Comparison of ENCODE assay signal across 8 cellular contexts in genomic region chr4:51845055-51845426, GRCh38. TPM values are rescaled to one million over a fixed set of nuclear protein-coding genes. Genes with fewer than 3 reads are reported as not detected.
A peak's percentile ranks its signal among the peaks of the same experiment; 100 is the strongest.
DNase-seq lines count a peak whose midpoint lies in the region; ATAC-seq and TF ChIP-seq lines count a peak whose summit lies in the region.

No MANE protein-coding gene starts in this region.

- H3K4me3 Mint-ChIP-seq in H9 (peak overlapping the region; percentile 89 to 97), activated B cell treated with CpG ODN at 0.5 μM for 24 hours (peak overlapping the region; percentile 91), glutamatergic neuron (ENCODE audit: unreplicated experiment) (peak overlapping the region; percentile 82)

- CTCF ChIA-PET in activated B cell treated with CpG ODN at 0.5 μM for 24 hours (lab: Charles Lee) = no interaction called here

- no peak overlapping the region for H3T11ph ChIP-seq in H9 (ENCODE audit: low read length)

- no peak overlapping the region for H2AK5ac ChIP-seq in H9 (ENCODE audit: insufficient read length, low read length)

- H3K36me3 Mint-ChIP-seq in H9 (ENCODE audit: insufficient read depth in 1 of 3, low read depth in 3 of 3) = no peaks in the 10 kb centered on the region
- H3K36me3 Mint-ChIP-seq in activated B cell treated with CpG ODN at 0.5 μM for 24 hours (ENCODE audit: low read depth) = peaks cover 11% of the 10 kb centered on the region
- H3K36me3 Mint-ChIP-seq in glutamatergic neuron (ENCODE audit: unreplicated experiment) = no peaks in the 10 kb centered on the region

- WGBS in H9 (ENCODE audit: extremely low coverage, insufficient read length, low lambda C conversion rate) = 100% methylated on average over 2 of the region's 6 CpGs

- peaks cover 0 to 2% (median 0%) of the 10 kb centered on the region in 3 donors for H3K36me3 ChIP-seq in skeletal muscle tissue (ENCODE audit: control insufficient read depth in 3 of 3, insufficient read depth in 3 of 3, low read length in 3 of 3)

- H2BK20ac ChIP-seq in H9 (ENCODE audit: low read depth, low read length, poor library complexity, severe bottlenecking) = no peak overlapping the region

- H3K4me2 ChIP-seq in H9 (ENCODE audit: insufficient read depth, insufficient read length, low read length) = peak overlapping the region; percentile 90

- peaks cover 8% of the 10 kb centered on the region for H3K23me2 ChIP-seq in H9 (ENCODE audit: insufficient read length, low read depth, low read length, poor library complexity, severe bottlenecking)

- no peaks in the 10 kb centered on the region for H3K79me1 ChIP-seq in H9 (ENCODE audit: insufficient read depth, low read depth, low read length, poor library complexity, severe bottlenecking)

- H3K4me1 ChIP-seq in H9 (ENCODE audit: insufficient read depth, low read length) (peaks cover 3% of the 10 kb centered on the region; the same call in 1 of the 2 replicates), skeletal muscle tissue (ENCODE audit: control insufficient read depth in 3 of 3, insufficient read depth in 3 of 3, low read length in 3 of 3) (peaks cover 11 to 18% (median 14%) of the 10 kb centered on the region in 3 donors)

- no peak overlapping the region for H2BK15ac ChIP-seq in H9 (ENCODE audit: low read depth, low read length)

- no peak overlapping the region for H4K8ac ChIP-seq in H9 (replicated peaks; ENCODE audit: insufficient read length, low read depth, low read length)

- no peak overlapping the region for H3K14ac ChIP-seq in H9 (ENCODE audit: insufficient read depth, low read length)

- no peak overlapping the region for H3K23ac ChIP-seq in H9 (ENCODE audit: insufficient read length, low read depth, low read length)

- no peak overlapping the region for H4K91ac ChIP-seq in H9 (ENCODE audit: insufficient read length, low read depth, low read length)

- no peak overlapping the region for H3K18ac ChIP-seq in H9 (ENCODE audit: insufficient read length, low read depth, low read length)

- H2BK120ac ChIP-seq in H9 (ENCODE audit: low read depth, low read length, poor library complexity, severe bottlenecking) = no peak overlapping the region

- ATAC-seq in activated B cell treated with CpG ODN at 0.5 μM for 24 hours (ENCODE audit: low read depth) (no peak), GM18867 (IDR thresholded peaks at IDR 0.05; ENCODE audit: unreplicated experiment) (no peak), HG02938 (IDR thresholded peaks at IDR 0.05; ENCODE audit: unreplicated experiment) (no peak)

- H3K9me3 Mint-ChIP-seq in H9 = peaks cover 0 to 1% of the 10 kb centered on the region in 2 experiments; a peak in 1 of 5 replicates
- H3K9me3 Mint-ChIP-seq in activated B cell treated with CpG ODN at 0.5 μM for 24 hours = no peaks in the 10 kb centered on the region
- peaks cover 7% of the 10 kb centered on the region for H3K9me3 Mint-ChIP-seq in glutamatergic neuron (ENCODE audit: unreplicated experiment)

- H3K79me2 ChIP-seq in H9 (ENCODE audit: insufficient read depth, low read length) = peaks cover 34% of the 10 kb centered on the region; the same call in 1 of the 2 replicates

- H3K27ac Mint-ChIP-seq in H9 (peak overlapping the region in 2 of 3 experiments; percentile 82 to 85; a peak in 4 of 7 replicates), activated B cell treated with CpG ODN at 0.5 μM for 24 hours (peak overlapping the region; percentile 85), glutamatergic neuron (ENCODE audit: unreplicated experiment) (peak overlapping the region; percentile 59)

- peak overlapping the region; percentile 74 to 88 (median 76) for H3K4me3 ChIP-seq in skeletal muscle tissue (ENCODE audit: low read length in 3 of 3)

- peak overlapping the region; percentile 75 for H3K9ac ChIP-seq in H9 (ENCODE audit: extremely low read depth, insufficient read length, low read length)
- H3K9ac ChIP-seq in skeletal muscle tissue (ENCODE audit: low read depth in 1 of 3, low read length in 3 of 3) = peak overlapping the region; percentile 75 to 88 (median 87)

- intact Hi-C loops in activated B cell treated with CpG ODN at 0.5 μM for 24 hours (cut with micrococcal nuclease) = loop anchor here (2.0 kb wide), 1 partner anchor 18 kb away; no protein-coding TSS in a partner anchor

- no peak overlapping the region for H2BK5ac ChIP-seq in H9 (ENCODE audit: insufficient read length, low read length)

- H3K27me3 Mint-ChIP-seq in H9 (ENCODE audit: low read depth) (peaks cover 21% of the 10 kb centered on the region), activated B cell treated with CpG ODN at 0.5 μM for 24 hours (no peaks in the 10 kb centered on the region), glutamatergic neuron (ENCODE audit: unreplicated experiment) (peaks cover 6% of the 10 kb centered on the region)

- H3K56ac ChIP-seq in H9 (ENCODE audit: insufficient read length, low read depth, low read length) = no peak overlapping the region

- peak overlapping the region; percentile 15 for H2AFZ ChIP-seq in H9 (ENCODE audit: low read length)

- H3K27me3 ChIP-seq in H9 (ENCODE audit: insufficient read depth, low read length) = no peaks in the 10 kb centered on the region
- no peaks in the 10 kb centered on the region for H3K27me3 ChIP-seq in skeletal muscle tissue (ENCODE audit: control insufficient read depth in 3 of 3, insufficient read depth in 3 of 3, low read length in 3 of 3)

- no peak overlapping the region for H4K5ac ChIP-seq in H9 (ENCODE audit: insufficient read length, low read depth, low read length)

- DNase-seq in H9 = no peak
- DNase-seq in activated B cell treated with CpG ODN at 0.5 μM for 24 hours = no peak
- no peak for DNase-seq in glutamatergic neuron
- no peak for DNase-seq in NCI-H2196 (lab: John Stamatoyannopoulos, UW; ENCODE audit: unreplicated experiment)
- DNase-seq in SIG-M5 treated with dmso at 0.1 percent for 504 hours (lab: John Stamatoyannopoulos, UW; ENCODE audit: unreplicated experiment) = no peak

- no peaks in the 10 kb centered on the region for H4K20me1 ChIP-seq in H9 (ENCODE audit: control insufficient read depth, insufficient read depth, insufficient read length)

- H3K27ac ChIP-seq in H9 (ENCODE audit: insufficient read length, low read depth, low read length) (no peak overlapping the region), skeletal muscle tissue (ENCODE audit: low read depth, low read length) (peak overlapping the region; percentile 94)

- POLR2A ChIA-PET in activated B cell treated with CpG ODN at 0.5 μM for 24 hours (lab: Charles Lee) = no interaction called here

- TF ChIP-seq CTCF in H9 (conservative IDR thresholded peaks at IDR 0.05) (no peak), activated B cell treated with CpG ODN at 0.5 μM for 24 hours (IDR thresholded peaks at IDR 0.05) (no peak), glutamatergic neuron (IDR thresholded peaks at IDR 0.05; ENCODE audit: partially characterized antibody, unreplicated experiment) (no peak)

- H3K4ac ChIP-seq in H9 (ENCODE audit: low read depth, low read length) = no peak overlapping the region

- H2BK12ac ChIP-seq in H9 (ENCODE audit: insufficient read length, low read depth, low read length) = no peak overlapping the region

- H3K9me3 ChIP-seq in H9 (ENCODE audit: control insufficient read depth, low read depth, low read length) (no peaks in the 10 kb centered on the region), skeletal muscle tissue (ENCODE audit: control insufficient read depth in 3 of 3, low read length in 3 of 3) (no peaks in the 10 kb centered on the region)

- H3K4me1 Mint-ChIP-seq in H9 (peaks cover 23 to 50% of the 10 kb centered on the region in 2 experiments), activated B cell treated with CpG ODN at 0.5 μM for 24 hours (peaks cover 15% of the 10 kb centered on the region), glutamatergic neuron (ENCODE audit: low read depth, unreplicated experiment) (peaks cover 26% of the 10 kb centered on the region)

RNA-seq across cellular contexts. Expression of gene DCUN1D4, which starts 2.1 kb away (rescaled TPM):
- total RNA-seq in H9 (2021) (44.5 and 46.7 TPM in 2 replicates), activated B cell treated with CpG ODN at 0.5 μM for 24 hours (23.0 and 23.9 TPM in 2 replicates), glutamatergic neuron (ENCODE audit: unreplicated experiment) (86.9 TPM), skeletal muscle tissue (28.2 TPM)
